Comparison of ENCODE assay signal across 31 cellular contexts in the genomic region with DNA sequence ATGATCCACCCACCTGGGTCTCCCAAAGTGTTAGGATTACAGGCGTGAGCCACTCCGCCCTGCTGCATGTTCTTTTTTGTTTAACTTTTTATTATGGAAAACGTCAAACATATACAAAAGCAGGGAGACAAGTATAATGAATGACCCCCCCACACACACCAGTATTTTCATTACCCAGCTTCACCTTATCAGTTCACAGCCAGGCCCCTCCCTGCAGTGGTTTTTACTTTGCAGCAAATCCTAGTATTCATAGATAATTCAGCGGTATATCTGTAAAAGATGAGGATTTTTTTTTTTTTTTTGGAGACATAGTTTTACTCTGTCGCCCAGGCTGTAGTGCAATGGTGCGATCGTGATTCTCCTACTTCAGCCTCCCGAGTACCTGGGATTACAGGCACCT. TPM values are rescaled to one million over a fixed set of nuclear protein-coding genes. Genes with fewer than 3 reads are reported as not detected.
DNase-seq lines count a peak whose midpoint lies in the region; ATAC-seq and TF ChIP-seq lines count a peak whose summit lies in the region.
"Had no signal": no experiment of that assay in that cellular context is flagged by ENCODE, and none has a peak within 500 bp of the region (broad histone marks: within the 10 kb centered on the region; RNA-seq: fewer than 3 reads in every experiment).

No MANE protein-coding gene starts in this region.

- no peak for DNase-seq in activated T-cell treated with anti-CD3 and anti-CD28 coated beads, Interleukin-2, amount 50 U/mL, for 72 hours
- DNase-seq in activated T-cell treated with anti-CD3 and anti-CD28 coated beads, Interleukin-2, amount 50 U/mL, for 1 hour: no peak
- DNase-seq in neural crest cell (ENCODE audit: low read depth, low spot score): no peak
- no peak for DNase-seq in NCI-H146 (lab: John Stamatoyannopoulos, UW)
- DNase-seq in NCI-H1930 (lab: John Stamatoyannopoulos, UW): no peak
- DNase-seq in activated naive CD4-positive, alpha-beta T cell treated with anti-CD3 and anti-CD28 coated beads, Interleukin-2, amount 50 U/mL, for 72 hours (ENCODE audit: low spot score in 2 of 2): no peak
- DNase-seq: activated CD4-positive, alpha-beta memory T cell treated with anti-CD3 and anti-CD28 coated beads, Interleukin-2, amount 10 ng/mL, durations not matched to agents 7 days and 5 days; activated CD4-positive, CD25-positive, alpha-beta regulatory T cell treated with anti-CD3 and anti-CD28 coated beads, Interleukin-2, amount 50 U/mL, for 72 hours; activated CD8-positive, alpha-beta memory T cell treated with anti-CD3 and anti-CD28 coated beads, Interleukin-2, amount 50 U/mL, for 4 hours; activated naive CD8-positive, alpha-beta T cell treated with anti-CD3 and anti-CD28 coated beads, Interleukin-2, amount 10 ng/mL, durations not matched to agents 7 days and 5 days; caudate nucleus; DMS 273 treated with DMSO at 0.1 percent for 48 hours; endodermal cell; glutamatergic neuron; HFFc6; left lung; NCI-H2171; NCI-H82; stimulated activated CD4-positive, alpha-beta T cell treated with anti-CD3 and anti-CD28 coated beads, Interleukin-4, amount 100 ng/mL, for 24 hours; substantia nigra had no signal

- H4K20me1 ChIP-seq in KMS-11 (ENCODE audit: insufficient read depth): no peaks in the 10 kb centered on the region

- peak overlapping the region; percentile 23 to 54 for H3K4me3 Mint-ChIP-seq in activated T-cell treated with anti-CD3 and anti-CD28 coated beads, Interleukin-2, amount 50 U/mL, for 72 hours
- H3K4me3 Mint-ChIP-seq in brain (peak overlapping the region; percentile 75 to 99 (median 96)), neural crest cell (peak overlapping the region; percentile 61)

- H3K9me3 Mint-ChIP-seq in activated T-cell treated with anti-CD3 and anti-CD28 coated beads, Interleukin-2, amount 50 U/mL, for 72 hours: no peaks in the 10 kb centered on the region
- H3K9me3 Mint-ChIP-seq in brain (peaks cover 0 to 7% (median 0%) of the 10 kb centered on the region in 5 experiments), neural crest cell (no peaks in the 10 kb centered on the region)
- no peaks in the 10 kb centered on the region for H3K9me3 Mint-ChIP-seq in activated naive CD4-positive, alpha-beta T cell treated with anti-CD3 and anti-CD28 coated beads, Interleukin-2, amount 50 U/mL, for 72 hours
- H3K9me3 Mint-ChIP-seq: activated CD4-positive, alpha-beta memory T cell treated with anti-CD3 and anti-CD28 coated beads, Interleukin-2, amount 10 ng/mL, durations not matched to agents 7 days and 5 days; activated naive CD8-positive, alpha-beta T cell treated with anti-CD3 and anti-CD28 coated beads, Interleukin-2, amount 10 ng/mL, durations not matched to agents 7 days and 5 days; activated T-helper 2 cell treated with anti-CD3 and anti-CD28 coated beads, Interferon-gamma antibody, Interleukin-2, Interleukin-4, amounts not matched to agents 10 μg/mL and 5 μg/mL and 100 μg/mL, durations not matched to agents 14 hours and 24 hours and 36 hours; endodermal cell; memory B cell had no signal

- no peak for ATAC-seq in activated T-cell treated with anti-CD3 and anti-CD28 coated beads, Interleukin-2, amount 50 U/mL, for 72 hours (replicated peaks in 1 of 2)
- no peak for ATAC-seq in activated naive CD4-positive, alpha-beta T cell treated with anti-CD3 and anti-CD28 coated beads, Interleukin-2, amount 50 U/mL, for 72 hours
- ATAC-seq: esophagus mucosa, left lung had no signal

- no peak overlapping the region for H2AFZ ChIP-seq in KMS-11 (ENCODE audit: low read depth)

- TF ChIP-seq CTCF in KMS-11 (conservative IDR thresholded peaks at IDR 0.05; ENCODE audit: low read depth, low read length) (no peak), brain (conservative IDR thresholded peaks at IDR 0.05) (no peak), neural crest cell (conservative IDR thresholded peaks at IDR 0.05) (no peak)

- peaks cover 42% of the 10 kb centered on the region for H3K79me2 ChIP-seq in KMS-11 (ENCODE audit: insufficient read depth, low read depth)

- H3K9ac ChIP-seq in KMS-11: no peak overlapping the region

- peaks cover 49% of the 10 kb centered on the region for H3K4me1 Mint-ChIP-seq in activated T-cell treated with anti-CD3 and anti-CD28 coated beads, Interleukin-2, amount 50 U/mL, for 72 hours (ENCODE audit: low read depth)
- H3K4me1 Mint-ChIP-seq in brain (peaks cover 35% of the 10 kb centered on the region), neural crest cell (peaks cover 32% of the 10 kb centered on the region)

- no peaks in the 10 kb centered on the region for H3K36me3 ChIP-seq in KMS-11 (ENCODE audit: insufficient read depth)

- H3K27ac ChIP-seq in KMS-11: no peak overlapping the region
- H3K27ac ChIP-seq: left lung had no signal

- H3K4me3 ChIP-seq in KMS-11 (IDR thresholded peaks at IDR 0.05; ENCODE audit: insufficient read depth, low read depth, low read length): no peak overlapping the region
- H3K4me3 ChIP-seq: left lung had no signal

- peaks cover 14 to 15% of the 10 kb centered on the region in 2 donors for H3K36me3 Mint-ChIP-seq in activated T-cell treated with anti-CD3 and anti-CD28 coated beads, Interleukin-2, amount 50 U/mL, for 72 hours (ENCODE audit: insufficient read depth in 2 of 2)
- H3K36me3 Mint-ChIP-seq in brain (peaks cover 43% of the 10 kb centered on the region), neural crest cell (ENCODE audit: low read depth) (peaks cover 18% of the 10 kb centered on the region)
- H3K36me3 Mint-ChIP-seq in activated naive CD4-positive, alpha-beta T cell treated with anti-CD3 and anti-CD28 coated beads, Interleukin-2, amount 50 U/mL, for 72 hours: peaks cover 12 to 16% of the 10 kb centered on the region in 2 donors

- H3K27me3 ChIP-seq in KMS-11 (ENCODE audit: insufficient read depth, low read depth): no peaks in the 10 kb centered on the region

- H3K27ac Mint-ChIP-seq in activated T-cell treated with anti-CD3 and anti-CD28 coated beads, Interleukin-2, amount 50 U/mL, for 72 hours: no peak overlapping the region
- peak overlapping the region in 1 of 5 experiments; percentile 7 for H3K27ac Mint-ChIP-seq in brain
- H3K27ac Mint-ChIP-seq in neural crest cell (ENCODE audit: unreplicated experiment): no peak overlapping the region
- H3K27ac Mint-ChIP-seq in activated naive CD4-positive, alpha-beta T cell treated with anti-CD3 and anti-CD28 coated beads, Interleukin-2, amount 50 U/mL, for 72 hours: peak overlapping the region in 1 of 2 donors; percentile 55
- H3K27ac Mint-ChIP-seq: endodermal cell had no signal

- H3K4me2 ChIP-seq in KMS-11: 0 out of 2 replicates have a peak overlapping the region, but pooled peaks have one; percentile 96

- H3K4me1 ChIP-seq in KMS-11 (ENCODE audit: low read depth, poor library complexity, severe bottlenecking): peaks cover 40% of the 10 kb centered on the region

- no peaks in the 10 kb centered on the region for H3K27me3 Mint-ChIP-seq in activated T-cell treated with anti-CD3 and anti-CD28 coated beads, Interleukin-2, amount 50 U/mL, for 72 hours (ENCODE audit: low read depth)
- H3K27me3 Mint-ChIP-seq in brain: peaks cover 11% of the 10 kb centered on the region
- peaks cover 12% of the 10 kb centered on the region for H3K27me3 Mint-ChIP-seq in neural crest cell (ENCODE audit: low read depth)
- H3K27me3 Mint-ChIP-seq: activated CD4-positive, alpha-beta memory T cell treated with anti-CD3 and anti-CD28 coated beads, Interleukin-2, amount 10 ng/mL, durations not matched to agents 7 days and 5 days; activated naive CD8-positive, alpha-beta T cell treated with anti-CD3 and anti-CD28 coated beads, Interleukin-2, amount 10 ng/mL, durations not matched to agents 7 days and 5 days; memory B cell had no signal

RNA-seq across cellular contexts. Expression of a gene that starts 2.3 kb away (rescaled TPM):
- total RNA-seq in activated T-cell treated with anti-CD3 and anti-CD28 coated beads, Interleukin-2, amount 50 U/mL, for 72 hours: 10 to 100 TPM; 47.3 to 52.1 TPM
- 32.7 TPM for polyA plus RNA-seq in brain (ENCODE audit: insufficient read depth, low read depth, low replicate concordance)
- total RNA-seq in neural crest cell: 42.8 and 46.3 TPM in 2 replicates
- total RNA-seq in activated naive CD4-positive, alpha-beta T cell treated with anti-CD3 and anti-CD28 coated beads, Interleukin-2, amount 50 U/mL, for 72 hours: 10 to 100 TPM; 49.6 to 73.4 TPM

RNA-seq across cellular contexts. Expression of a gene that starts 26.1 kb away (rescaled TPM):
- 10 to 100 TPM; 19.2 to 29.7 TPM for total RNA-seq in activated T-cell treated with anti-CD3 and anti-CD28 coated beads, Interleukin-2, amount 50 U/mL, for 72 hours
- 81.1 TPM for polyA plus RNA-seq in brain (ENCODE audit: insufficient read depth, low read depth, low replicate concordance)
- total RNA-seq in neural crest cell: 56.4 and 56.8 TPM in 2 replicates
- total RNA-seq in activated naive CD4-positive, alpha-beta T cell treated with anti-CD3 and anti-CD28 coated beads, Interleukin-2, amount 50 U/mL, for 72 hours: 10 to 100 TPM; 21.4 to 33.7 TPM

RNA-seq across cellular contexts. Expression of a gene that starts 40.3 kb away (rescaled TPM):
- total RNA-seq in activated T-cell treated with anti-CD3 and anti-CD28 coated beads, Interleukin-2, amount 50 U/mL, for 72 hours: not detected
- 0.34 TPM for polyA plus RNA-seq in brain (ENCODE audit: insufficient read depth, low read depth, low replicate concordance)
- total RNA-seq in neural crest cell: not detected in 2 replicates
- total RNA-seq in activated naive CD4-positive, alpha-beta T cell treated with anti-CD3 and anti-CD28 coated beads, Interleukin-2, amount 50 U/mL, for 72 hours: not detected
- total RNA-seq: activated CD4-positive, alpha-beta memory T cell treated with anti-CD3 and anti-CD28 coated beads, Interleukin-2, amount 10 ng/mL, durations not matched to agents 7 days and 5 days; activated naive CD8-positive, alpha-beta T cell treated with anti-CD3 and anti-CD28 coated beads, Interleukin-2, amount 10 ng/mL, durations not matched to agents 7 days and 5 days; activated T-helper 2 cell treated with anti-CD3 and anti-CD28 coated beads, Interferon-gamma antibody, Interleukin-2, Interleukin-4, amounts not matched to agents 10 μg/mL and 5 μg/mL and 100 μg/mL, durations not matched to agents 14 hours and 24 hours and 36 hours; astrocyte; esophagus mucosa; fibroblast of villous mesenchyme; HFFc6; NCI-H460; omental fat pad; pulmonary artery endothelial cell; urinary bladder had no signal
- polyA plus RNA-seq: urinary bladder had no signal

Comparison
In these comparisons a context has a peak if more than half of its experiments do, and no peak if none do; other contexts are left out.
1. H3K4me3 Mint-ChIP-seq: peak in every context shown above with its lines; median percentile 96 in brain; 61 in neural crest cell; 38 in activated T-cell treated with anti-CD3 and anti-CD28 coated beads, Interleukin-2, amount 50 U/mL, for 72 hours.